ENCODE assay signal across 8 cellular contexts in genomic region chr15:64990168-64990470, GRCh38. TPM values are rescaled to one million over a fixed set of nuclear protein-coding genes. Genes with fewer than 3 reads are reported as not detected.
DNase-seq lines count a peak whose midpoint lies in the region; ATAC-seq, FAIRE-seq and TF ChIP-seq lines count a peak whose summit lies in the region.

No MANE protein-coding gene starts in this region.

- no peak overlapping the region for H3K27ac ChIP-seq in iPS DF 6.9 (ENCODE audit: low read length)

- ATAC-seq in stimulated activated effector memory CD8-positive, alpha-beta T cell treated with anti-CD3 and anti-CD28 coated beads, Interleukin-12 subunit alpha, Interleukin-12 subunit beta, amount 100 ng/mL, for 72 hours = no peak
- ATAC-seq in HG02588 (IDR thresholded peaks at IDR 0.05; ENCODE audit: unreplicated experiment) (no peak), HG03342 (IDR thresholded peaks at IDR 0.05; ENCODE audit: unreplicated experiment) (no peak)

- DNase-seq in HTR-8/SVneo (ENCODE audit: insufficient read length, low spot score) = peak; percentile 12
- no peak for DNase-seq in activated naive CD8-positive, alpha-beta T cell treated with anti-CD3 and anti-CD28 coated beads for 36 hours
- DNase-seq in iPS DF 6.9 (ENCODE audit: low read depth, low spot score) = no peak
- no peak for DNase-seq in stimulated activated effector memory CD8-positive, alpha-beta T cell treated with anti-CD3 and anti-CD28 coated beads, Interleukin-12 subunit alpha, Interleukin-12 subunit beta, amount 100 ng/mL, for 72 hours (ENCODE audit: low spot score in 2 of 2)
- no peak for DNase-seq in GM20000 (ENCODE audit: low spot score)
- DNase-seq in hippocampal formation (lab: John Stamatoyannopoulos, UW) = no peak

- H3K4me1 Mint-ChIP-seq in activated naive CD8-positive, alpha-beta T cell treated with anti-CD3 and anti-CD28 coated beads for 36 hours = peaks cover 38% of the 10 kb centered on the region
- peaks cover 47% of the 10 kb centered on the region for H3K4me1 Mint-ChIP-seq in stimulated activated effector memory CD8-positive, alpha-beta T cell treated with anti-CD3 and anti-CD28 coated beads, Interleukin-12 subunit alpha, Interleukin-12 subunit beta, amount 100 ng/mL, for 72 hours

- H3K27ac Mint-ChIP-seq in activated naive CD8-positive, alpha-beta T cell treated with anti-CD3 and anti-CD28 coated beads for 36 hours = peak overlapping the region; percentile 88
- H3K27ac Mint-ChIP-seq in stimulated activated effector memory CD8-positive, alpha-beta T cell treated with anti-CD3 and anti-CD28 coated beads, Interleukin-12 subunit alpha, Interleukin-12 subunit beta, amount 100 ng/mL, for 72 hours = peak overlapping the region; percentile 94

- H3K9me3 Mint-ChIP-seq in activated naive CD8-positive, alpha-beta T cell treated with anti-CD3 and anti-CD28 coated beads for 36 hours = no peaks in the 10 kb centered on the region
- H3K9me3 Mint-ChIP-seq in stimulated activated effector memory CD8-positive, alpha-beta T cell treated with anti-CD3 and anti-CD28 coated beads, Interleukin-12 subunit alpha, Interleukin-12 subunit beta, amount 100 ng/mL, for 72 hours = no peaks in the 10 kb centered on the region

- no peaks in the 10 kb centered on the region for H3K4me1 ChIP-seq in iPS DF 6.9 (ENCODE audit: control insufficient read depth, insufficient read depth, low read length)

- H3K27me3 Mint-ChIP-seq in activated naive CD8-positive, alpha-beta T cell treated with anti-CD3 and anti-CD28 coated beads for 36 hours = no peaks in the 10 kb centered on the region

- no peaks in the 10 kb centered on the region for H3K9me3 ChIP-seq in iPS DF 6.9 (ENCODE audit: control insufficient read depth, insufficient read depth, low read length)

- no peaks in the 10 kb centered on the region for H3K36me3 ChIP-seq in iPS DF 6.9 (ENCODE audit: control insufficient read depth, insufficient read depth, low read length)

- FAIRE-seq in HTR-8/SVneo (lab: Jason Lieb, UNC) = no peak

- H3K4me3 ChIP-seq in iPS DF 6.9 (ENCODE audit: low read length) = peak overlapping the region; percentile 86; the same call in 1 of the 2 replicates

- peak overlapping the region; percentile 90 for H3K4me3 Mint-ChIP-seq in activated naive CD8-positive, alpha-beta T cell treated with anti-CD3 and anti-CD28 coated beads for 36 hours
- H3K4me3 Mint-ChIP-seq in stimulated activated effector memory CD8-positive, alpha-beta T cell treated with anti-CD3 and anti-CD28 coated beads, Interleukin-12 subunit alpha, Interleukin-12 subunit beta, amount 100 ng/mL, for 72 hours = peak overlapping the region; percentile 92

- H3K36me3 Mint-ChIP-seq in activated naive CD8-positive, alpha-beta T cell treated with anti-CD3 and anti-CD28 coated beads for 36 hours = peaks cover 12% of the 10 kb centered on the region
- peaks cover 26% of the 10 kb centered on the region for H3K36me3 Mint-ChIP-seq in stimulated activated effector memory CD8-positive, alpha-beta T cell treated with anti-CD3 and anti-CD28 coated beads, Interleukin-12 subunit alpha, Interleukin-12 subunit beta, amount 100 ng/mL, for 72 hours

- H3K27me3 ChIP-seq in iPS DF 6.9 (ENCODE audit: control insufficient read depth, insufficient read depth, low read length) = no peaks in the 10 kb centered on the region

- TF ChIP-seq CTCF in GM20000 (IDR thresholded peaks at IDR 0.05; ENCODE audit: extremely low read depth, missing control alignments) = no peak

- no CpG with 5 or more reads among the region's 9 CpGs for WGBS in iPS DF 6.9 (ENCODE audit: insufficient coverage, insufficient read length)

RNA-seq across cellular contexts. Expression of gene SPG21, which starts 0.4 kb away (rescaled TPM):
- 10 to 100 TPM; 69.2 to 73.3 TPM for total RNA-seq in activated naive CD8-positive, alpha-beta T cell treated with anti-CD3 and anti-CD28 coated beads for 36 hours

RNA-seq across cellular contexts. Expression of gene MTFMT, which starts 39.3 kb away (rescaled TPM):
- total RNA-seq in activated naive CD8-positive, alpha-beta T cell treated with anti-CD3 and anti-CD28 coated beads for 36 hours = 10 to 100 TPM; 26.8 to 28.3 TPM

RNA-seq across cellular contexts. Expression of gene SLC51B, which starts 55.1 kb away (rescaled TPM):
- not detected for total RNA-seq in activated naive CD8-positive, alpha-beta T cell treated with anti-CD3 and anti-CD28 coated beads for 36 hours
